12 cellular contexts compared by ENCODE assay signal in the genomic region with DNA sequence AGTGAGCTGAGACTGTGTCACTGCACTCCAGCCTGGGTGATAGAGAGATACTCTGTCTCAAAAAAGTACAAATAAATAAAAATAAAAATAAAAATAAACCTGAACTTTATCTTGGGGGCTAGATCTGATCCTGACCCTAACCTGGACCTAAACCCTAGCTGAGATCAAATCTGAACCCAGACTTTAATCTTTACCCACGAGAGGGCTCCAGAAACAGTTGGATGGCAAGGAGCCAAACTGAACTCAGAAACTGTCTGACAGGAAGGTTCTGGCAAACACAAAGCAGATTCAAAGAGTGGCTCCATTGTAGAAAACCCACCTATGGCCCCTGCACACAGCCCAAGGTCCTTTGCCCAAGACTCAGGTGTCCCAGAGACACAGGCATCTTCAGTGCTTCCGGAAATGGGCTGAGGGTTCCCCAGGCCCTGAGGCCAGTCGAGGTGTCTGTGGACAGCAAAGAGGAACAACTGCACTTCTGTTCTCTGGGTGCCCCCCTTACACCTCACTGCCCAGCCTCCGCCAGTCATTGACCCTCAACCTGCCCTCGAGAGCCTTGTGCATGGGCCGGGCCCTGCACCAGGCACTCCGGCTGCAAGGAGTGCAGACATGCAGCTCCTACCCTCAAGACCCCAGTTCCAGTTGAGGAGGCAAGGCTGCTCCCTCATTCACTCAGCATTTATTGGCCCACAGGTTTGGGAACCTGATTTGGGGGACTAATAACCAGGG.
"Had no signal": no experiment of that assay in that cellular context is flagged by ENCODE, and none has a peak within 500 bp of the region (broad histone marks: within the 10 kb centered on the region; RNA-seq: fewer than 3 reads in every experiment).

No MANE protein-coding gene starts in this region.

- ATAC-seq: activated CD4-positive, alpha-beta T cell treated with anti-CD3 and anti-CD28 coated beads for 36 hours; activated T-cell treated with anti-CD3 and anti-CD28 coated beads, Interleukin-2, amount 50 U/mL, for 72 hours had no signal

- H3K9me3 Mint-ChIP-seq: activated CD4-positive, alpha-beta memory T cell treated with anti-CD3 and anti-CD28 coated beads, Interleukin-2, amount 10 ng/mL, durations not matched to agents 7 days and 5 days; activated T-cell treated with anti-CD3 and anti-CD28 coated beads, Interleukin-2, amount 50 U/mL, for 72 hours; immature natural killer cell had no signal

- H3K36me3 Mint-ChIP-seq: immature natural killer cell had no signal

- H3K27me3 ChIP-seq: ascending aorta, esophagus muscularis mucosa, ovary, thyroid gland had no signal

- H3K4me3 Mint-ChIP-seq: activated CD4-positive, alpha-beta memory T cell treated with anti-CD3 and anti-CD28 coated beads, Interleukin-2, amount 10 ng/mL, durations not matched to agents 7 days and 5 days; activated CD4-positive, alpha-beta T cell treated with anti-CD3 and anti-CD28 coated beads for 36 hours; activated T-cell treated with anti-CD3 and anti-CD28 coated beads, Interleukin-2, amount 50 U/mL, for 72 hours; immature natural killer cell had no signal

- H3K27me3 Mint-ChIP-seq: activated CD4-positive, alpha-beta memory T cell treated with anti-CD3 and anti-CD28 coated beads, Interleukin-2, amount 10 ng/mL, durations not matched to agents 7 days and 5 days had no signal

- H3K9me3 ChIP-seq: ascending aorta, esophagus muscularis mucosa, ovary, thyroid gland had no signal

- H3K36me3 ChIP-seq: ascending aorta, esophagus muscularis mucosa, ovary, thyroid gland, WERI-Rb-1 had no signal

- H3K4me1 ChIP-seq: ascending aorta, esophagus muscularis mucosa had no signal

- H3K27ac Mint-ChIP-seq: activated CD4-positive, alpha-beta memory T cell treated with anti-CD3 and anti-CD28 coated beads, Interleukin-2, amount 10 ng/mL, durations not matched to agents 7 days and 5 days; activated CD4-positive, alpha-beta T cell treated with anti-CD3 and anti-CD28 coated beads for 36 hours; activated T-cell treated with anti-CD3 and anti-CD28 coated beads, Interleukin-2, amount 50 U/mL, for 72 hours; immature natural killer cell had no signal

- H3K4me1 Mint-ChIP-seq: activated CD4-positive, alpha-beta memory T cell treated with anti-CD3 and anti-CD28 coated beads, Interleukin-2, amount 10 ng/mL, durations not matched to agents 7 days and 5 days; activated CD4-positive, alpha-beta T cell treated with anti-CD3 and anti-CD28 coated beads for 36 hours; immature natural killer cell had no signal

- H3K4me3 ChIP-seq: ascending aorta, esophagus muscularis mucosa, ovary, skin epidermis, thyroid gland had no signal

- DNase-seq: activated CD4-positive, alpha-beta memory T cell treated with anti-CD3 and anti-CD28 coated beads, Interleukin-2, amount 10 ng/mL, durations not matched to agents 7 days and 5 days; activated CD4-positive, alpha-beta T cell treated with anti-CD3 and anti-CD28 coated beads for 36 hours; activated naive CD4-positive, alpha-beta T cell; activated T-cell treated with anti-CD3 and anti-CD28 coated beads, Interleukin-2, amount 50 U/mL, for 72 hours; immature natural killer cell; mesenchymal stem cell; ovary; WERI-Rb-1 had no signal

- H3K27ac ChIP-seq: ascending aorta, esophagus muscularis mucosa, ovary, skin epidermis, WERI-Rb-1 had no signal
